In the genomic region with DNA sequence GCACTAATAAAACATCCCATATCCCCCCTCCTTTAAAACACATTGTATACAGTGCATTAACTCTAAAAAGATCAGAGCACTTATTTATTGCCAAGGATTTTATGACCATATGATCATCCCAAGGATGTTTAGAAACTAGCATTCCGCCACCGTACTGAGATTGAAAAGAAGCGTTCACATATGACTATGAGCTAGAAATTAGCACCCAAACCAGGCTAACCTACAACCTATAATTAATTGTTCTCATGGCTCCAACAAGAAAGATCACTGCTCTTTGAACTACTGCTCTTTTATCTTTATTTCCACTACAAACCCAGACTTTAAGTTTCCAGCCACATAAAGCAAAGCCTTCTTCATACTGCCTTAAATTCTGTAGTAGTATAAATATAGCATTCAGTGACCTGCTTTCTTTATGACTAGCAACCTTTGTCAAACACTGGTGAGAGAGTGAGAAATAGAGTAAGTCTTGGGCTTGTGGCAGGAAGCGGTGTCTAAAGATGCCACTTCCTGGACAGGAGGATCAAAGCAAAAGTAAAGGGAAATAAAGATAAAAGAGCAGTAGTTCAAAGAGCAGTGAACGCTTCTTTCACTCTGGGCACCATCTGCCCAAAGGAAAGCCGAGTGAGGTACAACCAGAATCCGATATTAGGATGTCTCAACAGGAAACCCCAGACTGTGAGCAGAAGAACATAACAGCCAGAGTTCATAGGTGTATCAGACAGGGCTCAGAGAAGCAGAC, we compare ENCODE assay signal across 8 cellular contexts.
DNase-seq lines count a peak whose midpoint lies in the region; ATAC-seq lines count a peak whose summit lies in the region.

No MANE protein-coding gene starts in this region.

- H3K9me3 ChIP-seq in BLaER1 = peaks cover 25% of the 10 kb centered on the region

- peak overlapping the region; percentile 37; the same call in 1 of the 2 replicates for H3K27ac ChIP-seq in BLaER1

- peaks cover 28% of the 10 kb centered on the region for H3K4me1 ChIP-seq in BLaER1

- H3K4me3 ChIP-seq in BLaER1 = no peak overlapping the region

- H3K9ac ChIP-seq in BLaER1 = no peak overlapping the region

- no peaks in the 10 kb centered on the region for H3K36me3 ChIP-seq in BLaER1

- no peaks in the 10 kb centered on the region for H4K20me1 ChIP-seq in BLaER1

- DNase-seq in KG1 (lab: John Stamatoyannopoulos, UW) = peak; percentile 10
- DNase-seq in activated T-cell treated with anti-CD3 and anti-CD28 coated beads for 4 hours = peak; percentile 24
- DNase-seq in stimulated activated CD4-positive, alpha-beta T cell treated with anti-CD3 and anti-CD28 coated beads, Interleukin-4, amount 100 ng/mL, for 1 hour = peak; percentile 28
- no peak for DNase-seq in NCI-H1694 (lab: John Stamatoyannopoulos, UW)
- no peak for DNase-seq in HCEC 1CT
- DNase-seq in NCI-H1105 treated with DMSO at 0.1 percent for 48 hours (lab: John Stamatoyannopoulos, UW) = no peak

- peak overlapping the region; percentile 64 for H3K4me2 ChIP-seq in BLaER1

- no peaks in the 10 kb centered on the region for H3K27me3 ChIP-seq in BLaER1

- ATAC-seq in GM21423 (IDR thresholded peaks at IDR 0.05; ENCODE audit: unreplicated experiment) = peak; percentile 97

Comparison
In these comparisons a context has a peak if more than half of its experiments do, and no peak if none do; other contexts are left out.
1. DNase-seq: peak in KG1 (single experiment), activated T-cell treated with anti-CD3 and anti-CD28 coated beads for 4 hours (single experiment) and stimulated activated CD4-positive, alpha-beta T cell treated with anti-CD3 and anti-CD28 coated beads, Interleukin-4, amount 100 ng/mL, for 1 hour (single experiment); none in NCI-H1694 (single experiment), HCEC 1CT (single experiment) and NCI-H1105 treated with DMSO at 0.1 percent for 48 hours (single experiment).